ENCODE assay signal across 17 cellular contexts in genomic region chr19:19009951-19010350, GRCh38. TPM values are rescaled to one million over a fixed set of nuclear protein-coding genes. Genes with fewer than 3 reads are reported as not detected.
DNase-seq lines count a peak whose midpoint lies in the region; ATAC-seq and TF ChIP-seq lines count a peak whose summit lies in the region.
"Had no signal": no experiment of that assay in that cellular context is flagged by ENCODE, and none has a peak within 500 bp of the region (broad histone marks: within the 10 kb centered on the region; RNA-seq: fewer than 3 reads in every experiment).

No MANE protein-coding gene starts in this region.

- intact Hi-C loops in natural killer cell (cut with micrococcal nuclease) = no loop called here
- intact Hi-C loops in activated CD4-positive, alpha-beta T cell treated with anti-CD3 and anti-CD28 coated beads, Interleukin-2, amount 10 ng/mL, durations not matched to agents 24 days and 14 days (cut with micrococcal nuclease) = no loop called here

- peak overlapping the region; percentile 18 for H3K27ac Mint-ChIP-seq in activated T-cell treated with anti-CD3 and anti-CD28 coated beads, Interleukin-2, amount 50 U/mL, for 24 hours
- peak overlapping the region; percentile 61 to 68 for H3K27ac Mint-ChIP-seq in natural killer cell
- H3K27ac Mint-ChIP-seq in natural killer cell treated with Interleukin-12 subunit alpha and Interleukin-12 subunit beta and Interleukin-15 and Interleukin-18, amount 100 ng/mL, for 72 hours = no peak overlapping the region
- peak overlapping the region; percentile 61 for H3K27ac Mint-ChIP-seq in central memory CD8-positive, alpha-beta T cell (ENCODE audit: low read depth)
- no peak overlapping the region for H3K27ac Mint-ChIP-seq in activated CD4-positive, alpha-beta T cell treated with anti-CD3 and anti-CD28 coated beads, Interleukin-2, amount 10 ng/mL, durations not matched to agents 24 days and 14 days
- H3K27ac Mint-ChIP-seq: B cell had no signal

- peaks cover 93% of the 10 kb centered on the region for H3K36me3 Mint-ChIP-seq in activated T-cell treated with anti-CD3 and anti-CD28 coated beads, Interleukin-2, amount 50 U/mL, for 24 hours (ENCODE audit: low read depth)
- no peaks in the 10 kb centered on the region for H3K36me3 Mint-ChIP-seq in natural killer cell
- peaks cover 18% of the 10 kb centered on the region for H3K36me3 Mint-ChIP-seq in natural killer cell treated with Interleukin-12 subunit alpha and Interleukin-12 subunit beta and Interleukin-15 and Interleukin-18, amount 100 ng/mL, for 72 hours
- H3K36me3 Mint-ChIP-seq in central memory CD8-positive, alpha-beta T cell (ENCODE audit: insufficient read depth) = peaks cover 39% of the 10 kb centered on the region
- peaks cover 58% of the 10 kb centered on the region for H3K36me3 Mint-ChIP-seq in activated CD4-positive, alpha-beta T cell treated with anti-CD3 and anti-CD28 coated beads, Interleukin-2, amount 10 ng/mL, durations not matched to agents 24 days and 14 days (ENCODE audit: low read depth)

- H3K4me1 Mint-ChIP-seq in activated T-cell treated with anti-CD3 and anti-CD28 coated beads, Interleukin-2, amount 50 U/mL, for 24 hours (ENCODE audit: low read depth) = no peaks in the 10 kb centered on the region
- H3K4me1 Mint-ChIP-seq in natural killer cell = peaks cover 21 to 22% of the 10 kb centered on the region in 2 donors
- H3K4me1 Mint-ChIP-seq in natural killer cell treated with Interleukin-12 subunit alpha and Interleukin-12 subunit beta and Interleukin-15 and Interleukin-18, amount 100 ng/mL, for 72 hours (ENCODE audit: low read depth in 2 of 2) = peaks cover 18 to 20% of the 10 kb centered on the region in 2 donors
- peaks cover 13% of the 10 kb centered on the region for H3K4me1 Mint-ChIP-seq in central memory CD8-positive, alpha-beta T cell
- no peaks in the 10 kb centered on the region for H3K4me1 Mint-ChIP-seq in activated CD4-positive, alpha-beta T cell treated with anti-CD3 and anti-CD28 coated beads, Interleukin-2, amount 10 ng/mL, durations not matched to agents 24 days and 14 days
- H3K4me1 Mint-ChIP-seq: B cell; CD4-positive, CD25-positive, alpha-beta regulatory T cell had no signal

- no peaks in the 10 kb centered on the region for H3K9me3 Mint-ChIP-seq in activated T-cell treated with anti-CD3 and anti-CD28 coated beads, Interleukin-2, amount 50 U/mL, for 24 hours
- no peaks in the 10 kb centered on the region for H3K9me3 Mint-ChIP-seq in natural killer cell
- no peaks in the 10 kb centered on the region for H3K9me3 Mint-ChIP-seq in natural killer cell treated with Interleukin-12 subunit alpha and Interleukin-12 subunit beta and Interleukin-15 and Interleukin-18, amount 100 ng/mL, for 72 hours
- H3K9me3 Mint-ChIP-seq in central memory CD8-positive, alpha-beta T cell = no peaks in the 10 kb centered on the region
- H3K9me3 Mint-ChIP-seq in activated CD4-positive, alpha-beta T cell treated with anti-CD3 and anti-CD28 coated beads, Interleukin-2, amount 10 ng/mL, durations not matched to agents 24 days and 14 days = no peaks in the 10 kb centered on the region
- H3K9me3 Mint-ChIP-seq: CD4-positive, CD25-positive, alpha-beta regulatory T cell; CD8-positive, alpha-beta T cell had no signal

- no peak for ATAC-seq in natural killer cell
- no peak for ATAC-seq in natural killer cell treated with Interleukin-12 subunit alpha and Interleukin-12 subunit beta and Interleukin-15 and Interleukin-18, amount 100 ng/mL, for 72 hours
- no peak for ATAC-seq in central memory CD8-positive, alpha-beta T cell (replicated peaks; ENCODE audit: extremely low read depth, poor library complexity, severe bottlenecking)

- no peak overlapping the region for H3K4me3 Mint-ChIP-seq in activated T-cell treated with anti-CD3 and anti-CD28 coated beads, Interleukin-2, amount 50 U/mL, for 24 hours
- no peak overlapping the region for H3K4me3 Mint-ChIP-seq in natural killer cell
- H3K4me3 Mint-ChIP-seq in natural killer cell treated with Interleukin-12 subunit alpha and Interleukin-12 subunit beta and Interleukin-15 and Interleukin-18, amount 100 ng/mL, for 72 hours = no peak overlapping the region
- H3K4me3 Mint-ChIP-seq in central memory CD8-positive, alpha-beta T cell = no peak overlapping the region
- H3K4me3 Mint-ChIP-seq in activated CD4-positive, alpha-beta T cell treated with anti-CD3 and anti-CD28 coated beads, Interleukin-2, amount 10 ng/mL, durations not matched to agents 24 days and 14 days = no peak overlapping the region
- H3K4me3 Mint-ChIP-seq: B cell; CD4-positive, CD25-positive, alpha-beta regulatory T cell; CD8-positive, alpha-beta T cell had no signal

- DNase-seq in activated T-cell treated with anti-CD3 and anti-CD28 coated beads, Interleukin-2, amount 50 U/mL, for 24 hours = no peak
- no peak for DNase-seq in activated T-cell treated with anti-CD3 and anti-CD28 coated beads, Interleukin-2, amount 50 U/mL, for 1 hour
- no peak for DNase-seq in natural killer cell
- no peak for DNase-seq in natural killer cell treated with Interleukin-12 subunit alpha and Interleukin-12 subunit beta and Interleukin-15 and Interleukin-18, amount 100 ng/mL, for 72 hours (ENCODE audit: low spot score)
- no peak for DNase-seq in central memory CD8-positive, alpha-beta T cell (ENCODE audit: low spot score in 2 of 2)
- DNase-seq in SKM-1 treated with dmso at 0.1 percent for 144 hours (lab: John Stamatoyannopoulos, UW; ENCODE audit: unreplicated experiment) = no peak
- DNase-seq in activated CD4-positive, alpha-beta T cell treated with anti-CD3 and anti-CD28 coated beads, Interleukin-2, amount 10 ng/mL, durations not matched to agents 24 days and 14 days = no peak
- DNase-seq in stimulated activated naive CD4-positive, alpha-beta T cell treated with Interleukin-2 at 50 U/mL for 16 hours (lab: John Stamatoyannopoulos, UW) = no peak
- DNase-seq: Caco-2; CD4-positive, CD25-positive, alpha-beta regulatory T cell; DMS153; DND-41; GM23248; H7; HCEC 1CT had no signal

- H3K27me3 Mint-ChIP-seq in activated T-cell treated with anti-CD3 and anti-CD28 coated beads, Interleukin-2, amount 50 U/mL, for 24 hours = no peaks in the 10 kb centered on the region
- no peaks in the 10 kb centered on the region for H3K27me3 Mint-ChIP-seq in natural killer cell (ENCODE audit: low read depth in 2 of 2)
- H3K27me3 Mint-ChIP-seq in natural killer cell treated with Interleukin-12 subunit alpha and Interleukin-12 subunit beta and Interleukin-15 and Interleukin-18, amount 100 ng/mL, for 72 hours = no peaks in the 10 kb centered on the region
- no peaks in the 10 kb centered on the region for H3K27me3 Mint-ChIP-seq in central memory CD8-positive, alpha-beta T cell
- H3K27me3 Mint-ChIP-seq in activated CD4-positive, alpha-beta T cell treated with anti-CD3 and anti-CD28 coated beads, Interleukin-2, amount 10 ng/mL, durations not matched to agents 24 days and 14 days = no peaks in the 10 kb centered on the region
- H3K27me3 Mint-ChIP-seq: B cell; CD4-positive, CD25-positive, alpha-beta regulatory T cell had no signal

- TF ChIP-seq CTCF in natural killer cell (IDR thresholded peaks at IDR 0.05) = no peak

RNA-seq across cellular contexts. Expression of gene SUGP2, which starts 23.4 kb away (rescaled TPM):
- 100 to 1,000 TPM; 220 to 237 (median 236) TPM for total RNA-seq in natural killer cell
- total RNA-seq in natural killer cell treated with Interleukin-12 subunit alpha and Interleukin-12 subunit beta and Interleukin-15 and Interleukin-18, amount 100 ng/mL, for 72 hours = 100 to 1,000 TPM; 102 to 196 TPM
- total RNA-seq in activated CD4-positive, alpha-beta T cell treated with anti-CD3 and anti-CD28 coated beads, Interleukin-2, amount 10 ng/mL, durations not matched to agents 24 days and 14 days = 114 and 128 TPM in 2 replicates

RNA-seq across cellular contexts. Expression of gene ARMC6, which starts 23.5 kb away (rescaled TPM):
- total RNA-seq in natural killer cell = 10 to 100 TPM; 19.3 to 21.2 (median 21.0) TPM
- 10 to 100 TPM; 22.3 to 43.9 TPM for total RNA-seq in natural killer cell treated with Interleukin-12 subunit alpha and Interleukin-12 subunit beta and Interleukin-15 and Interleukin-18, amount 100 ng/mL, for 72 hours
- 57.7 and 61.9 TPM in 2 replicates for total RNA-seq in activated CD4-positive, alpha-beta T cell treated with anti-CD3 and anti-CD28 coated beads, Interleukin-2, amount 10 ng/mL, durations not matched to agents 24 days and 14 days

RNA-seq across cellular contexts. Expression of gene SLC25A42, which starts 53.8 kb away (rescaled TPM):
- total RNA-seq in natural killer cell = 10 to 100 TPM; 34.6 to 50.3 (median 41.8) TPM
- 10 to 100 TPM; 18.3 to 22.8 TPM for total RNA-seq in natural killer cell treated with Interleukin-12 subunit alpha and Interleukin-12 subunit beta and Interleukin-15 and Interleukin-18, amount 100 ng/mL, for 72 hours
- total RNA-seq in activated CD4-positive, alpha-beta T cell treated with anti-CD3 and anti-CD28 coated beads, Interleukin-2, amount 10 ng/mL, durations not matched to agents 24 days and 14 days = 8.0 and 8.1 TPM in 2 replicates

Comparison
In these comparisons a context has a peak if more than half of its experiments do, and no peak if none do; other contexts are left out.
1. H3K27ac Mint-ChIP-seq: peak in activated T-cell treated with anti-CD3 and anti-CD28 coated beads, Interleukin-2, amount 50 U/mL, for 24 hours (single experiment), natural killer cell (2 of 2) and central memory CD8-positive, alpha-beta T cell (single experiment); none in natural killer cell treated with Interleukin-12 subunit alpha and Interleukin-12 subunit beta and Interleukin-15 and Interleukin-18, amount 100 ng/mL, for 72 hours (0 of 2) and activated CD4-positive, alpha-beta T cell treated with anti-CD3 and anti-CD28 coated beads, Interleukin-2, amount 10 ng/mL, durations not matched to agents 24 days and 14 days (single experiment).